Comparison of ENCODE assay signal across 1 cellular context in the genomic region with DNA sequence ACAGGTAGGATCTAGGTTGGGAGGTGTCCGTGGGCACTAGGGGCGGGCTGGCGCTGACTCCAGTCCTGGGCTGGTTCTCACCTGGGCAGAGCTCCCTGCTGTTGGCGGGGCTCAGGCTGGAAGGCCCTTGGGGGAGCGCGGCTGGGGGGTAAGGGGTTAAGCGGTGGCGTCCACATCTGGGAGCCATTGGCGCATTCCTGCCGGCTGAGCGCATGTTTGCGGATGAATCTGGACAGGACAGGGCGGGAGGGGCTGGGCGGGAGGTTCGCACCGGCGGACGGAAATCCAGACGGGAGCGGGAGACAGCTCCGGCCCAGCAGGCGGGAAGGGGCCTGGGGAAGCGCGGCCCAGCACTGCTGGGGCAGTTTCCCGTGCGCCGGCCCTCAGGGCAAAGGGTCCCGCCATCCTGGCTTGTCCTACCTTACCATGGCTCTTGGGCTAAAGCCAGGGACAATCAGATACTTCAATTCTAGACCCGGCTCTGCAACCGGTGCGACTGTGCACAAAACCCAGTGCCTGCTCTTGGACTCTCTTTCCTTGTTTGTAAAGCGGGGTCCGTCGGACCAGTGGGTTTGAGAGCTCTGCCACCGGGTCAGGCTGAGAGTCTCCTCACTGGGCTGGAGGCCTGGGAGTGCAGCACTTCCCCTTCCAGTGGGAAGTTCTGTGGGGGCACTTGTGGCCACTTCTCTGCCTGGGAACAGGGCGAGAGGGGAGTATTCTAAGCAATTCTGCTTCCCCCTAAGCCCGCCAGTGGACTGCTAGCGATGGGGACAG.
A peak's percentile ranks its signal among the peaks of the same experiment; 100 is the strongest.
TF ChIP-seq lines count a peak whose summit lies in the region.

No MANE protein-coding gene starts in this region.

TF ChIP-seq in H1, 55 proteins besides CTCF, POLR2A, EP300 and RAD21:
- 0 out of 2 replicates have a peak, but pooled peaks have one; percentile 14 for TF ChIP-seq CHD2 (IDR thresholded peaks at IDR 0.05; ENCODE audit: low read length)
- TF ChIP-seq TEAD4 (IDR thresholded peaks at IDR 0.05; ENCODE audit: low read depth, low read length) = peak; percentile 68
- TF ChIP-seq SIN3A (conservative IDR thresholded peaks at IDR 0.05 in 1 of 2, IDR thresholded peaks at IDR 0.05 in 1 of 2; ENCODE audit: low read depth in 1 of 2, low read length in 2 of 2) = peak in 1 of 2 experiments; percentile 14; a peak in 1 of 4 replicates
- TF ChIP-seq, protein P1, sequence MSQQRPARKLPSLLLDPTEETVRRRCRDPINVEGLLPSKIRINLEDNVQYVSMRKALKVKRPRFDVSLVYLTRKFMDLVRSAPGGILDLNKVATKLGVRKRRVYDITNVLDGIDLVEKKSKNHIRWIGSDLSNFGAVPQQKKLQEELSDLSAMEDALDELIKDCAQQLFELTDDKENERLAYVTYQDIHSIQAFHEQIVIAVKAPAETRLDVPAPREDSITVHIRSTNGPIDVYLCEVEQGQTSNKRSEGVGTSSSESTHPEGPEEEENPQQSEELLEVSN (IDR thresholded peaks at IDR 0.05) = peak; percentile 42; the same call in 1 of the 2 replicates
- TF ChIP-seq, protein P2, sequence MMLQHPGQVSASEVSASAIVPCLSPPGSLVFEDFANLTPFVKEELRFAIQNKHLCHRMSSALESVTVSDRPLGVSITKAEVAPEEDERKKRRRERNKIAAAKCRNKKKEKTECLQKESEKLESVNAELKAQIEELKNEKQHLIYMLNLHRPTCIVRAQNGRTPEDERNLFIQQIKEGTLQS (IDR thresholded peaks at IDR 0.05; ENCODE audit: insufficient read depth, low read depth, low read length) = no peak
- peak; percentile 42; the same call in 1 of the 2 replicates for TF ChIP-seq JUND (IDR thresholded peaks at IDR 0.05; ENCODE audit: low read length)
- no peak for TF ChIP-seq NRF1 (IDR thresholded peaks at IDR 0.05; ENCODE audit: low read depth, low read length)
- TF ChIP-seq, protein P3, sequence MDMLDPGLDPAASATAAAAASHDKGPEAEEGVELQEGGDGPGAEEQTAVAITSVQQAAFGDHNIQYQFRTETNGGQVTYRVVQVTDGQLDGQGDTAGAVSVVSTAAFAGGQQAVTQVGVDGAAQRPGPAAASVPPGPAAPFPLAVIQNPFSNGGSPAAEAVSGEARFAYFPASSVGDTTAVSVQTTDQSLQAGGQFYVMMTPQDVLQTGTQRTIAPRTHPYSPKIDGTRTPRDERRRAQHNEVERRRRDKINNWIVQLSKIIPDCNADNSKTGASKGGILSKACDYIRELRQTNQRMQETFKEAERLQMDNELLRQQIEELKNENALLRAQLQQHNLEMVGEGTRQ (IDR thresholded peaks at IDR 0.05; ENCODE audit: low read length) = no peak
- TF ChIP-seq KDM4A (IDR thresholded peaks at IDR 0.05; ENCODE audit: low read depth, low read length, severe bottlenecking) = peak; percentile 43
